7 cellular contexts compared by ENCODE assay signal in genomic region chr2:239817632-239818031, GRCh38.
DNase-seq lines count a peak whose midpoint lies in the region; ATAC-seq and TF ChIP-seq lines count a peak whose summit lies in the region.
"Not testable (repeated sequence)": the region's sequence is repeated elsewhere in the genome, so short reads cannot be mapped to it uniquely, and the experiment has no call there.

No MANE protein-coding gene starts in this region.

- intact Hi-C loops in CD14-positive monocyte (cut with micrococcal nuclease); ovary (cut with DNase I); sciatic nerve (cut with DNase I): not testable (repeated sequence)

- H3K27ac Mint-ChIP-seq in CD14-positive monocyte = not testable (repeated sequence)
- peak overlapping the region; percentile 30 for H3K27ac Mint-ChIP-seq in central memory CD8-positive, alpha-beta T cell (ENCODE audit: low read depth)

- not testable (repeated sequence) for ATAC-seq in central memory CD8-positive, alpha-beta T cell (replicated peaks; ENCODE audit: extremely low read depth, poor library complexity, severe bottlenecking); sciatic nerve

- H3K27me3 ChIP-seq in ovary = not testable (repeated sequence)

- not testable (repeated sequence) for H3K4me1 ChIP-seq in ovary (ENCODE audit: insufficient read depth)

- not testable (repeated sequence) for H3K4me1 Mint-ChIP-seq in CD14-positive monocyte; central memory CD8-positive, alpha-beta T cell

- H3K27ac ChIP-seq in ovary = not testable (repeated sequence)

- not testable (repeated sequence) for H3K9me3 Mint-ChIP-seq in CD14-positive monocyte; central memory CD8-positive, alpha-beta T cell

- H3K36me3 Mint-ChIP-seq in CD14-positive monocyte; central memory CD8-positive, alpha-beta T cell (ENCODE audit: insufficient read depth): not testable (repeated sequence)

- not testable (repeated sequence) for H3K36me3 ChIP-seq in ovary

- not testable (repeated sequence) for TF ChIP-seq EP300 in ovary (IDR thresholded peaks at IDR 0.05)

- not testable (repeated sequence) for TF ChIP-seq POLR2A in ovary (IDR thresholded peaks at IDR 0.05)

- DNase-seq in CD14-positive monocyte (ENCODE audit: low spot score) (peak; percentile 3), mesenteric fat pad (ENCODE audit: low spot score) (peak; percentile 55), ovary (peak in 3 of 5 donors; percentile 2 to 3 (median 3)), sciatic nerve (ENCODE audit: low spot score) (peak; percentile 17), ureter (ENCODE audit: low spot score) (peak; percentile 22)
- DNase-seq in activated CD8-positive, alpha-beta memory T cell treated with anti-CD3 and anti-CD28 coated beads for 24 hours = peak; percentile 19
- not testable (repeated sequence) for DNase-seq in central memory CD8-positive, alpha-beta T cell (ENCODE audit: low spot score in 2 of 2)

- H3K27me3 Mint-ChIP-seq in CD14-positive monocyte (ENCODE audit: low read depth in 3 of 3) = peaks cover 12 to 25% (median 14%) of the 10 kb centered on the region in 3 donors
- H3K27me3 Mint-ChIP-seq in central memory CD8-positive, alpha-beta T cell = peaks cover 56% of the 10 kb centered on the region

- not testable (repeated sequence) for H3K4me3 Mint-ChIP-seq in CD14-positive monocyte; central memory CD8-positive, alpha-beta T cell

- H3K4me3 ChIP-seq in ovary = not testable (repeated sequence)

- H3K9me3 ChIP-seq in ovary = not testable (repeated sequence)

- 71 to 91% (median 84%) methylated on average over 7 of the region's 7 CpGs for WGBS in ovary, 3 donors

- not testable (repeated sequence) for TF ChIP-seq CTCF in CD14-positive monocyte (IDR thresholded peaks at IDR 0.05); ovary (IDR thresholded peaks at IDR 0.05)
